ENCODE assay signal across 8 cellular contexts in the genomic region with DNA sequence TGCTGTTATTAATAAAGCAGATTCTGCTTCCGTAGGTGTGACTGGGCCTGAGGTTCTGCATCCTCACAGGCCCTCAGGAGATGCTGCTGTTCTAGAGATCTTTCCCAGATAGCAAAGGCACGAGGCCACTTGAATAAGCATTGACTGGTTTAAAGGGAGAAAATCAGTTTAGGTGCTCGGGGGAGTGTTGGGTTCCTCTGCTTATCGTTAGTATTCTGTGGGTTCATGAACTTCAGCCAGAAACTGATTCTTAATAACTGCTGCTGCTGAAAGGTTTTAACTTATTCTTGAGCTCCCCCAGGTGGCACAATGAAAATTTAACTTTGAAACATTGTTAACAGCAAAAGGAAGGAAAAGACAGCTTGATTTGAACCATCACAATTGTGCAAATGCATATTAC. TPM values are rescaled to one million over a fixed set of nuclear protein-coding genes. Genes with fewer than 3 reads are reported as not detected.
DNase-seq lines count a peak whose midpoint lies in the region; ATAC-seq and TF ChIP-seq lines count a peak whose summit lies in the region.

No MANE protein-coding gene starts in this region.

- peaks cover 0 to 13% (median 2%) of the 10 kb centered on the region in 4 donors for H3K36me3 ChIP-seq in right lobe of liver

- DNase-seq in DMS53 treated with DMSO at 0.1 percent for 48 hours (lab: John Stamatoyannopoulos, UW; ENCODE audit: unreplicated experiment) = peak; percentile 8
- DNase-seq in HT-29 (ENCODE audit: low spot score) = peak; percentile 57
- DNase-seq in activated naive CD4-positive, alpha-beta T cell treated with anti-CD3 and anti-CD28 coated beads, Interleukin-2, amount 50 U/mL, for 72 hours (ENCODE audit: low spot score in 2 of 2) = no peak
- DNase-seq in right lobe of liver = no peak
- no peak for DNase-seq in NCI-H226
- DNase-seq in NCI-H774 (lab: John Stamatoyannopoulos, UW) = no peak
- DNase-seq in anterior cingulate cortex (lab: John Stamatoyannopoulos, UW) = no peak

- no peaks in the 10 kb centered on the region for H3K9me3 ChIP-seq in right lobe of liver

- TF ChIP-seq POLR2A in right lobe of liver (IDR thresholded peaks at IDR 0.05) = no peak

- 42% methylated on average over 4 of the region's 4 CpGs for WGBS in right lobe of liver (ENCODE audit: insufficient coverage, low coverage, low lambda C conversion rate, missing lambda C conversion rate)

- peak overlapping the region; percentile 21 to 73 for H3K27ac Mint-ChIP-seq in activated naive CD4-positive, alpha-beta T cell treated with anti-CD3 and anti-CD28 coated beads, Interleukin-2, amount 50 U/mL, for 72 hours

- H3K27me3 ChIP-seq in right lobe of liver = no peaks in the 10 kb centered on the region

- peaks cover 0 to 7% of the 10 kb centered on the region in 2 donors for H3K36me3 Mint-ChIP-seq in activated naive CD4-positive, alpha-beta T cell treated with anti-CD3 and anti-CD28 coated beads, Interleukin-2, amount 50 U/mL, for 72 hours

- no peak for ATAC-seq in activated naive CD4-positive, alpha-beta T cell treated with anti-CD3 and anti-CD28 coated beads, Interleukin-2, amount 50 U/mL, for 72 hours
- ATAC-seq in right lobe of liver (peak in 3 of 4 donors; percentile 31 to 35 (median 33)), GM19397 (IDR thresholded peaks at IDR 0.05; ENCODE audit: unreplicated experiment) (no peak)

- no peaks in the 10 kb centered on the region for H3K9me3 Mint-ChIP-seq in activated naive CD4-positive, alpha-beta T cell treated with anti-CD3 and anti-CD28 coated beads, Interleukin-2, amount 50 U/mL, for 72 hours

- intact Hi-C loops in right lobe of liver (cut with DNase I) = no loop called here

- H3K4me1 ChIP-seq in right lobe of liver = peaks cover 0 to 5% (median 0%) of the 10 kb centered on the region in 4 donors

- H3K27ac ChIP-seq in right lobe of liver = no peak overlapping the region

- no peak overlapping the region for H3K4me3 ChIP-seq in right lobe of liver

- peak; percentile 9 to 35 (median 24) for TF ChIP-seq CTCF in right lobe of liver (IDR thresholded peaks at IDR 0.05)

RNA-seq across cellular contexts. Expression of a gene that starts 56.9 kb away (rescaled TPM):
- total RNA-seq in HT-29 (2014; rRNA removed; shearing (Covaris generic)) = 147 and 155 TPM in 2 replicates
- 1 to 10 TPM; 3.4 to 5.0 TPM for total RNA-seq in activated naive CD4-positive, alpha-beta T cell treated with anti-CD3 and anti-CD28 coated beads, Interleukin-2, amount 50 U/mL, for 72 hours
- 10 to 100 TPM; 10.7 to 26.8 (median 17.2) TPM for total RNA-seq in right lobe of liver

Comparison
In these comparisons a context has a peak if more than half of its experiments do, and no peak if none do; other contexts are left out.
1. DNase-seq: peak in DMS53 treated with DMSO at 0.1 percent for 48 hours (single experiment) and HT-29 (single experiment); none in activated naive CD4-positive, alpha-beta T cell treated with anti-CD3 and anti-CD28 coated beads, Interleukin-2, amount 50 U/mL, for 72 hours (0 of 2), right lobe of liver (0 of 3), NCI-H226 (single experiment), NCI-H774 (single experiment) and anterior cingulate cortex (0 of 58).
2. ATAC-seq: peak in right lobe of liver (3 of 4); none in activated naive CD4-positive, alpha-beta T cell treated with anti-CD3 and anti-CD28 coated beads, Interleukin-2, amount 50 U/mL, for 72 hours (0 of 2) and GM19397 (single experiment).